In genomic region chr9:34992376-34992951, GRCh38 we compare ENCODE assay signal across 8 cellular contexts.
DNase-seq lines count a peak whose midpoint lies in the region; ATAC-seq and TF ChIP-seq lines count a peak whose summit lies in the region.

No MANE protein-coding gene starts in this region.

- TF ChIP-seq CTCF in AG04449 (IDR thresholded peaks at IDR 0.05; ENCODE audit: insufficient read depth, low read length, missing control alignments) (no peak), NB4 (IDR thresholded peaks at IDR 0.05; ENCODE audit: low read depth, low read length) (no peak), GM20000 (IDR thresholded peaks at IDR 0.05; ENCODE audit: extremely low read depth, missing control alignments) (no peak)

- ATAC-seq in HG02642 (IDR thresholded peaks at IDR 0.05; ENCODE audit: poor library complexity, unreplicated experiment) (no peak), GM18867 (IDR thresholded peaks at IDR 0.05; ENCODE audit: unreplicated experiment) (no peak)

- POLR2A ChIA-PET in AG04449 (lab: Yijun Ruan, JAX) = no interaction called here

- DNase-seq in AG04449 (ENCODE audit: low read depth, low spot score) (peak; percentile 38), NB4 (ENCODE audit: low read depth) (peak; percentile 93), GM20000 (ENCODE audit: low spot score) (no peak)
- peak; percentile 40 to 66 (median 48) for DNase-seq in stimulated activated CD4-positive, alpha-beta T cell treated with anti-CD3 and anti-CD28 coated beads, TNF-alpha, amount 100 ng/mL, for 24 hours (ENCODE audit: low read depth in 3 of 3)

- CTCF ChIA-PET in AG04449 (lab: Yijun Ruan, JAX) = interaction anchor here (0.9 to 1.9 kb wide), 2 partner anchors 10 to 93 kb away, joined by 3 to 13 read pairs; no protein-coding TSS in a partner anchor

- H3K27ac ChIP-seq in angular gyrus (ENCODE audit: low read depth, low read length) = peak overlapping the region; percentile 87
- H3K27ac ChIP-seq in iPS-20b (ENCODE audit: low read length) = peak overlapping the region; percentile 97

- no peaks in the 10 kb centered on the region for H3K9me3 ChIP-seq in iPS-20b (ENCODE audit: insufficient read depth, low read depth, low read length)

- no peaks in the 10 kb centered on the region for H3K27me3 ChIP-seq in iPS-20b (ENCODE audit: insufficient read depth, low read length)

- peaks cover 26% of the 10 kb centered on the region for H3K4me1 ChIP-seq in iPS-20b (ENCODE audit: insufficient read depth, low read length)

- peak overlapping the region; percentile 90; the same call in 1 of the 2 replicates for H3K9ac ChIP-seq in iPS-20b (ENCODE audit: low read depth, low read length)

- TF ChIP-seq POLR2A in NB4 (IDR thresholded peaks at IDR 0.05; ENCODE audit: extremely low read depth, insufficient read length) = no peak

- H3K4me3 ChIP-seq in AG04449 (ENCODE audit: low read depth, low read length) = no peak overlapping the region
- no peak overlapping the region for H3K4me3 ChIP-seq in NB4 (ENCODE audit: low read depth, low read length)
- H3K4me3 ChIP-seq in iPS-20b (ENCODE audit: low read length) = peak overlapping the region; percentile 83

- H3K36me3 ChIP-seq in iPS-20b (ENCODE audit: insufficient read depth, low read depth, low read length) = peaks cover 50% of the 10 kb centered on the region
